ENCODE assay signal across 8 cellular contexts in the genomic region with DNA sequence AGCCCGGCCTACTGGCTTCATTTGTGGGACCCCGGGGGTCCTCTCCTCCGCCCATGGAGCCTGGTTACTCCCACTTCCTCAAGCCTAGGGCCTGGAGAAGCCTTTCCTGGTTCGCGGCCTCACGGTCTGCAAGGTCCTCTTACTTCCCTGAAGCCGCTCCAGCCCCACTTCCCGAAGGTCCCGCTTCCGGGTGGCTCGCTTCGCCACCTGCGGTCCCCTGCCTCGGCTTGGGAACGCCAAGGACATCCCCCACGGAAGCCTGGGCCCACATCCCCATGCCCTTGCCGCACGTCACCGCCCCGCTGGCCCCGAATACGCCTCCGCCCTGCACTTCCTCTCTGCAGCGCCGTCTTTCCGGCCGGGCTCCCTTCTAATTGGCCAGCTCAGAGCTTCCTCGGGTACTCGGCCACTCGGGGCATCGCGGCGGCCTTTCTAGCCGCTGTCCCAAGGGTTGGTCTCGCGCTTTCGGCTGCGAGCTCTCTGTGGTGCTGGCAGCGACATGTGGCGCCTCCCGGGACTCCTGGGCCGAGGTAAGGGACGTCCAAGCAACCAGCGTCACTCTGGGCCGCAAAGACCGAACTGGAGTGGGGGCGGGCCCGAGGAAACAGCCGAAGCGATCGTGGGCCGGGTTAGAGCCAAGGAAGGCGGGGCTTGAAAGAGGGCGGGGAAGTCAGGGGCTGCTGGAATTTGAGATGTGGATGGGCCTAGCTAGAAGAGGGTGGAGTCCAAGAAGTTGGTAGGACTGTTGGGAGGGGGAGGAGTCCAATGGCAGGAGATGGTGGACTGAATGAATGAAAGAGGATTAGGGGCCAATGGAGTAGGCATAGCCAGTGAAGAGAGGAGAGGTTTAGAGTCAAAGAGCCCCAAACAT. TPM values are rescaled to one million over a fixed set of nuclear protein-coding genes. Genes with fewer than 3 reads are reported as not detected.
A peak's percentile ranks its signal among the peaks of the same experiment; 100 is the strongest.
DNase-seq lines count a peak whose midpoint lies in the region; ATAC-seq and TF ChIP-seq lines count a peak whose summit lies in the region.

A gene with protein sequence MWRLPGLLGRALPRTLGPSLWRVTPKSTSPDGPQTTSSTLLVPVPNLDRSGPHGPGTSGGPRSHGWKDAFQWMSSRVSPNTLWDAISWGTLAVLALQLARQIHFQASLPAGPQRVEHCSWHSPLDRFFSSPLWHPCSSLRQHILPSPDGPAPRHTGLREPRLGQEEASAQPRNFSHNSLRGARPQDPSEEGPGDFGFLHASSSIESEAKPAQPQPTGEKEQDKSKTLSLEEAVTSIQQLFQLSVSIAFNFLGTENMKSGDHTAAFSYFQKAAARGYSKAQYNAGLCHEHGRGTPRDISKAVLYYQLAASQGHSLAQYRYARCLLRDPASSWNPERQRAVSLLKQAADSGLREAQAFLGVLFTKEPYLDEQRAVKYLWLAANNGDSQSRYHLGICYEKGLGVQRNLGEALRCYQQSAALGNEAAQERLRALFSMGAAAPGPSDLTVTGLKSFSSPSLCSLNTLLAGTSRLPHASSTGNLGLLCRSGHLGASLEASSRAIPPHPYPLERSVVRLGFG (plus strand): TSS at position 429 of the 871 bp plus-strand sequence. CDS start 71 bp downstream, at position 500.

- peaks cover 41% of the 10 kb centered on the region for H3K36me3 ChIP-seq in left ventricle myocardium inferior
- peaks cover 6 to 10% of the 10 kb centered on the region in 2 donors for H3K36me3 ChIP-seq in prostate gland
- H3K36me3 ChIP-seq in urinary bladder (ENCODE audit: insufficient read depth) = no peaks in the 10 kb centered on the region

- DNase-seq in GM13976 (ENCODE audit: low spot score) = peak; percentile 96
- peak; percentile 59 for DNase-seq in NCI-H1436 treated with DMSO at 0.1 percent for 48 hours (lab: John Stamatoyannopoulos, UW)
- peak; percentile 79 to 81 (median 80) for DNase-seq in T-helper 17 cell
- DNase-seq in amygdala (lab: John Stamatoyannopoulos, UW) = peak; percentile 77 to 98 (median 92)
- peak; percentile 97 for DNase-seq in left ventricle myocardium inferior
- DNase-seq in prostate gland (ENCODE audit: low spot score) = peak; percentile 90

- ATAC-seq in HG02840 (IDR thresholded peaks at IDR 0.05; ENCODE audit: low FRiP score, unreplicated experiment) (peak; percentile 98), T-helper 17 cell (peak; percentile 95)

- H3K9me3 ChIP-seq in T-helper 17 cell (ENCODE audit: control insufficient read depth, low read length, poor library complexity, severe bottlenecking) = no peaks in the 10 kb centered on the region
- no peaks in the 10 kb centered on the region for H3K9me3 ChIP-seq in left ventricle myocardium inferior (replicated peaks)
- H3K9me3 ChIP-seq in prostate gland = no peaks in the 10 kb centered on the region

- WGBS in prostate gland = under 1% methylated on average over 54 of the region's 54 CpGs
- under 1% methylated on average over 54 of the region's 54 CpGs for WGBS in urinary bladder

- TF ChIP-seq CTCF in GM13976 (IDR thresholded peaks at IDR 0.05; ENCODE audit: borderline replicate concordance, control extremely low read depth, extremely low read depth, insufficient read depth, missing control alignments) (no peak), left ventricle myocardium inferior (IDR thresholded peaks at IDR 0.05; ENCODE audit: borderline replicate concordance) (no peak), prostate gland (IDR thresholded peaks at IDR 0.05) (peak in 2 of 4 experiments; percentile 13 to 22)

- in situ Hi-C loops in GM13976 (cut with MboI; ENCODE audit: low sequenced_read_pairs, unreplicated experiment) = no loop called here

- peaks cover 35% of the 10 kb centered on the region for H3K4me1 Mint-ChIP-seq in T-helper 17 cell

- H3K27me3 Mint-ChIP-seq in T-helper 17 cell = no peaks in the 10 kb centered on the region

- intact Hi-C loops in left ventricle myocardium inferior (cut with micrococcal nuclease) = no loop called here
- intact Hi-C loops in prostate gland (cut with DNase I) = loop anchor here (2.0 kb wide), 1 partner anchor 45 kb away; a partner anchor contains a TSS

- H3K4me1 ChIP-seq in left ventricle myocardium inferior = peaks cover 56% of the 10 kb centered on the region
- H3K4me1 ChIP-seq in prostate gland (replicated peaks) = no peaks in the 10 kb centered on the region
- H3K4me1 ChIP-seq in urinary bladder (ENCODE audit: insufficient read depth) = no peaks in the 10 kb centered on the region

- H3K27me3 ChIP-seq in left ventricle myocardium inferior (ENCODE audit: low read depth) (no peaks in the 10 kb centered on the region), prostate gland (replicated peaks; ENCODE audit: insufficient read depth) (no peaks in the 10 kb centered on the region)

- H3K27ac ChIP-seq in left ventricle myocardium inferior (replicated peaks) = peak within 1 kb of the TSS; percentile 97
- H3K27ac ChIP-seq in prostate gland = peak within 1 kb of the TSS; percentile 94 to 99
- H3K27ac ChIP-seq in urinary bladder (ENCODE audit: low read depth) = peak within 1 kb of the TSS; percentile 97

- peak; percentile 68 for TF ChIP-seq POLR2A in prostate gland (IDR thresholded peaks at IDR 0.05)

- H3K4me3 Mint-ChIP-seq in T-helper 17 cell = peak within 1 kb of the TSS; percentile 92

- H3K27ac Mint-ChIP-seq in T-helper 17 cell = peak within 1 kb of the TSS; percentile 98

- H3K4me3 ChIP-seq in left ventricle myocardium inferior (peak within 1 kb of the TSS; percentile 76), prostate gland (peak within 1 kb of the TSS; percentile 59 to 62), urinary bladder (ENCODE audit: low read depth, low read length) (peak within 1 kb of the TSS; percentile 56)

- H3K36me3 Mint-ChIP-seq in T-helper 17 cell (ENCODE audit: low read depth) = peaks cover 4% of the 10 kb centered on the region

RNA-seq across cellular contexts. Expression of the gene that starts here (rescaled TPM):
- total RNA-seq in T-helper 17 cell (10 to 100 TPM; 76.6 to 86.7 TPM), left ventricle myocardium inferior (125 TPM), prostate gland (10 to 100 TPM; 66.7 to 98.1 TPM), urinary bladder (55.9 TPM)
- polyA plus RNA-seq in urinary bladder = 50.5 TPM

Comparison
In these comparisons a context has a peak if more than half of its experiments do, and no peak if none do; other contexts are left out.
1. Peak in every context shown above with its lines: DNase-seq, ATAC-seq, H3K4me3 ChIP-seq and H3K27ac ChIP-seq.